Comparison of ENCODE assay signal across 31 cellular contexts in genomic region chr1:19374926-19375325, GRCh38.
DNase-seq lines count a peak whose midpoint lies in the region; ATAC-seq and TF ChIP-seq lines count a peak whose summit lies in the region.
"Had no signal": no experiment of that assay in that cellular context is flagged by ENCODE, and none has a peak within 500 bp of the region (broad histone marks: within the 10 kb centered on the region; RNA-seq: fewer than 3 reads in every experiment).

No MANE protein-coding gene starts in this region.

- H3K4me3 Mint-ChIP-seq in activated naive CD8-positive, alpha-beta T cell treated with anti-CD3 and anti-CD28 coated beads, Interleukin-2, amount 50 U/mL, for 24 hours = no peak overlapping the region
- H3K4me3 Mint-ChIP-seq in activated naive CD8-positive, alpha-beta T cell treated with anti-CD3 and anti-CD28 coated beads for 36 hours = no peak overlapping the region
- H3K4me3 Mint-ChIP-seq in T-helper 17 cell = no peak overlapping the region
- H3K4me3 Mint-ChIP-seq in stimulated activated naive B cell treated with anti-CD40 and anti-IgM and Interleukin-4, amounts not matched to agents 10 μg/mL and 1 μg/mL and 100 μg/mL, for 72 hours = no peak overlapping the region
- H3K4me3 Mint-ChIP-seq: immature natural killer cell; memory B cell; neural progenitor cell; T-helper 2 cell treated with Interferon-gamma antibody and Interleukin-4, amounts not matched to agents 5 μg/mL and 100 μg/mL, for 36 hours had no signal

- H3K27me3 Mint-ChIP-seq in activated naive CD8-positive, alpha-beta T cell treated with anti-CD3 and anti-CD28 coated beads, Interleukin-2, amount 50 U/mL, for 24 hours = no peaks in the 10 kb centered on the region
- no peaks in the 10 kb centered on the region for H3K27me3 Mint-ChIP-seq in activated naive CD8-positive, alpha-beta T cell treated with anti-CD3 and anti-CD28 coated beads for 36 hours
- no peaks in the 10 kb centered on the region for H3K27me3 Mint-ChIP-seq in T-helper 17 cell
- no peaks in the 10 kb centered on the region for H3K27me3 Mint-ChIP-seq in stimulated activated naive B cell treated with anti-CD40 and anti-IgM and Interleukin-4, amounts not matched to agents 10 μg/mL and 1 μg/mL and 100 μg/mL, for 72 hours
- H3K27me3 Mint-ChIP-seq: memory B cell had no signal

- H3K9me3 Mint-ChIP-seq in activated naive CD8-positive, alpha-beta T cell treated with anti-CD3 and anti-CD28 coated beads, Interleukin-2, amount 50 U/mL, for 24 hours = no peaks in the 10 kb centered on the region
- H3K9me3 Mint-ChIP-seq in activated naive CD8-positive, alpha-beta T cell treated with anti-CD3 and anti-CD28 coated beads for 36 hours = no peaks in the 10 kb centered on the region
- no peaks in the 10 kb centered on the region for H3K9me3 Mint-ChIP-seq in stimulated activated naive B cell treated with anti-CD40 and anti-IgM and Interleukin-4, amounts not matched to agents 10 μg/mL and 1 μg/mL and 100 μg/mL, for 72 hours
- H3K9me3 Mint-ChIP-seq: immature natural killer cell; memory B cell; neural progenitor cell; T-helper 2 cell treated with Interferon-gamma antibody and Interleukin-4, amounts not matched to agents 5 μg/mL and 100 μg/mL, for 36 hours had no signal

- no peak for ATAC-seq in activated naive CD8-positive, alpha-beta T cell treated with anti-CD3 and anti-CD28 coated beads, Interleukin-2, amount 50 U/mL, for 24 hours
- no peak for ATAC-seq in T-helper 17 cell
- ATAC-seq in stimulated activated naive B cell treated with anti-CD40 and anti-IgM and Interleukin-4, amounts not matched to agents 10 μg/mL and 1 μg/mL and 100 μg/mL, for 72 hours (replicated peaks) = no peak
- no peak for ATAC-seq in GM21529 (IDR thresholded peaks at IDR 0.05; ENCODE audit: unreplicated experiment)
- ATAC-seq in GM18498 (IDR thresholded peaks at IDR 0.05; ENCODE audit: unreplicated experiment) = no peak
- ATAC-seq: SK-N-SH treated with all-trans-retinoic acid at 6 μM for 48 hours had no signal

- H3K27ac ChIP-seq in tibial artery = peak overlapping the region in 1 of 2 donors; percentile 33
- H3K27ac ChIP-seq: A549, HL-60, neural progenitor cell had no signal

- no peak for DNase-seq in activated naive CD8-positive, alpha-beta T cell treated with anti-CD3 and anti-CD28 coated beads, Interleukin-2, amount 50 U/mL, for 24 hours
- no peak for DNase-seq in activated naive CD8-positive, alpha-beta T cell treated with anti-CD3 and anti-CD28 coated beads for 36 hours
- DNase-seq in T-helper 17 cell (no peak), myocyte (ENCODE audit: low read depth) (peak; percentile 85), tibial artery (no peak)
- no peak for DNase-seq in stimulated activated naive B cell treated with anti-CD40 and anti-IgM and Interleukin-4, amounts not matched to agents 10 μg/mL and 1 μg/mL and 100 μg/mL, for 72 hours
- DNase-seq: activated CD4-positive, alpha-beta T cell treated with anti-CD3 and anti-CD28 coated beads for 4 hours; activated naive CD4-positive, alpha-beta T cell treated with Interleukin-2 at 50 U/mL for 16 hours; activated T-cell treated with anti-CD3 and anti-CD28 coated beads, Interleukin-2, amount 50 U/mL, for 1 hour; amygdala; Caco-2; cortex of kidney; foreskin melanocyte; hippocampal formation; immature natural killer cell; NCI-H1436; NCI-H2081 treated with DMSO at 0.1 percent for 48 hours; NCI-H226; NCI-H748 treated with DMSO at 0.1 percent for 48 hours; stomach had no signal

- intact Hi-C loops in tibial artery (cut with DNase I; ENCODE audit: low total_unique reads) = no loop called here

- no peak for TF ChIP-seq CTCF in tibial artery (IDR thresholded peaks at IDR 0.05)

- no peak overlapping the region for H3K4me3 ChIP-seq in tibial artery
- H3K4me3 ChIP-seq: A549, neural progenitor cell, prostate gland, stomach, tibial nerve had no signal

- peaks cover 0 to 31% (median 12%) of the 10 kb centered on the region in 4 donors for H3K4me1 ChIP-seq in tibial artery
- H3K4me1 ChIP-seq: A549, BE2C, Caco-2, neural progenitor cell had no signal

- H3K4me1 Mint-ChIP-seq in activated naive CD8-positive, alpha-beta T cell treated with anti-CD3 and anti-CD28 coated beads, Interleukin-2, amount 50 U/mL, for 24 hours = peaks cover 30% of the 10 kb centered on the region
- H3K4me1 Mint-ChIP-seq in activated naive CD8-positive, alpha-beta T cell treated with anti-CD3 and anti-CD28 coated beads for 36 hours = peaks cover 36% of the 10 kb centered on the region
- peaks cover 17% of the 10 kb centered on the region for H3K4me1 Mint-ChIP-seq in T-helper 17 cell
- peaks cover 5 to 26% of the 10 kb centered on the region in 2 donors for H3K4me1 Mint-ChIP-seq in stimulated activated naive B cell treated with anti-CD40 and anti-IgM and Interleukin-4, amounts not matched to agents 10 μg/mL and 1 μg/mL and 100 μg/mL, for 72 hours
- H3K4me1 Mint-ChIP-seq: neural progenitor cell had no signal

- H3K36me3 Mint-ChIP-seq in activated naive CD8-positive, alpha-beta T cell treated with anti-CD3 and anti-CD28 coated beads, Interleukin-2, amount 50 U/mL, for 24 hours (ENCODE audit: low read depth) = peaks cover 37% of the 10 kb centered on the region
- peaks cover 27% of the 10 kb centered on the region for H3K36me3 Mint-ChIP-seq in activated naive CD8-positive, alpha-beta T cell treated with anti-CD3 and anti-CD28 coated beads for 36 hours
- no peaks in the 10 kb centered on the region for H3K36me3 Mint-ChIP-seq in T-helper 17 cell (ENCODE audit: low read depth)
- peaks cover 25 to 69% of the 10 kb centered on the region in 2 donors for H3K36me3 Mint-ChIP-seq in stimulated activated naive B cell treated with anti-CD40 and anti-IgM and Interleukin-4, amounts not matched to agents 10 μg/mL and 1 μg/mL and 100 μg/mL, for 72 hours

- H3K27ac Mint-ChIP-seq in activated naive CD8-positive, alpha-beta T cell treated with anti-CD3 and anti-CD28 coated beads, Interleukin-2, amount 50 U/mL, for 24 hours = peak overlapping the region; percentile 8
- no peak overlapping the region for H3K27ac Mint-ChIP-seq in activated naive CD8-positive, alpha-beta T cell treated with anti-CD3 and anti-CD28 coated beads for 36 hours
- H3K27ac Mint-ChIP-seq in T-helper 17 cell = peak overlapping the region; percentile 69
- peak overlapping the region; percentile 20 for H3K27ac Mint-ChIP-seq in stimulated activated naive B cell treated with anti-CD40 and anti-IgM and Interleukin-4, amounts not matched to agents 10 μg/mL and 1 μg/mL and 100 μg/mL, for 72 hours
- H3K27ac Mint-ChIP-seq: neural progenitor cell; T-helper 2 cell treated with Interferon-gamma antibody and Interleukin-4, amounts not matched to agents 5 μg/mL and 100 μg/mL, for 36 hours had no signal

- no peaks in the 10 kb centered on the region for H3K27me3 ChIP-seq in tibial artery
- H3K27me3 ChIP-seq: BE2C, neural progenitor cell, stomach, tibial nerve had no signal

- peaks cover 24 to 79% (median 34%) of the 10 kb centered on the region in 3 donors for H3K36me3 ChIP-seq in tibial artery

- H3K9me3 ChIP-seq in T-helper 17 cell (ENCODE audit: control insufficient read depth, low read length, poor library complexity, severe bottlenecking) = no peaks in the 10 kb centered on the region
- no peaks in the 10 kb centered on the region for H3K9me3 ChIP-seq in tibial artery
- H3K9me3 ChIP-seq: BE2C, Caco-2, prostate gland, stomach, tibial nerve had no signal
